Comparison of ENCODE assay signal across 1 cellular context in genomic region chr4:77194989-77195388, GRCh38.
TF ChIP-seq lines count a peak whose summit lies in the region.

No MANE protein-coding gene starts in this region.

TF ChIP-seq in GM12878, 131 proteins besides CTCF, POLR2A, EP300 and RAD21 (continued from another document):
- TF ChIP-seq PRDM15 (CRISPR knock-in tag; IDR thresholded peaks at IDR 0.05) (no peak), HSF1 (IDR thresholded peaks at IDR 0.05; ENCODE audit: low read depth, low read length) (no peak), E4F1 (IDR thresholded peaks at IDR 0.05; ENCODE audit: borderline replicate concordance, partially characterized antibody) (no peak), RFX5 (IDR thresholded peaks at IDR 0.05; ENCODE audit: low read depth, low read length) (no peak), NFYA (IDR thresholded peaks at IDR 0.05; ENCODE audit: borderline replicate concordance, low read depth, low read length) (no peak)
